Comparison of ENCODE assay signal across 7 cellular contexts in genomic region chr16:72324578-72324977, GRCh38.
"Had no signal": no experiment of that assay in that cellular context is flagged by ENCODE, and none has a peak within 500 bp of the region (broad histone marks: within the 10 kb centered on the region; RNA-seq: fewer than 3 reads in every experiment).

No MANE protein-coding gene starts in this region.

- H3K4me3 ChIP-seq: K562 had no signal

- H3K9ac ChIP-seq: KMS-11 had no signal

- DNase-seq: IMR-90, KBM-7, KG1 had no signal

- H3K27ac ChIP-seq: HL-60, KMS-11 had no signal

- FAIRE-seq: HepG2, K562 had no signal

- ATAC-seq: HepG2, K562 had no signal
